24 cellular contexts compared by ENCODE assay signal in the genomic region with DNA sequence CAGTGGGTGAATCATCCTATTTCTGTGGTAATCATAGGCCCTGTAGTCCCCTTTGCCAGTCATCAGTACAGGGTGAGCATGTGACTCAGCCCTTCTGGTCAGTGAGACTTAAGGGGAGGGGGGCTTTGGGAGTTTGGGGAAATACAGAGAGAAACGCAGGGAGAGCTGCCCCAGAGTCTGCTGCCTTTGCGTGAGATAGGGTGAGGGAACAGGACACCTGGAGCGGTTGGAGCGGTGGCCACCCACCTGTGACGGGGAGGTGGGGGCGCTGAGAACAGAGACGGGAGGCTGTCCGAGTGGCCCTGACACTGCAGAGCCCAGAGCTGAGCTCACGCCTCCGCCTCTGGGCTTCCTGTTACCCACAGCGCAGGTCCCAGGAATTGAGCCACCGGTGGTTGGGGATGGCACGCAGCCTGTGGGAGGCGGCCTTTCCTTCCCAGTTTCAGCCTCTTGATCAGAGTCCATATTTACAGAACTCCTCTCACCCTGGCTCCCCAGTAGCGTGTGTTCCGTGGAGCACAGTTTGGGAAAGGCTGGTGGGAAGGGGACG.
DNase-seq lines count a peak whose midpoint lies in the region; ATAC-seq and TF ChIP-seq lines count a peak whose summit lies in the region.
"Had no signal": no experiment of that assay in that cellular context is flagged by ENCODE, and none has a peak within 500 bp of the region (broad histone marks: within the 10 kb centered on the region; RNA-seq: fewer than 3 reads in every experiment).

No MANE protein-coding gene starts in this region.

- POLR2A ChIA-PET in WTC11 (lab: Charles Lee) = no interaction called here

- no peaks in the 10 kb centered on the region for H3K36me3 ChIP-seq in upper lobe of right lung
- H3K36me3 ChIP-seq: gastrocnemius medialis, lower lobe of right lung, spleen, upper lobe of left lung had no signal

- CTCF ChIA-PET in WTC11 (lab: Charles Lee) = interaction anchor here (1.2 to 1.3 kb wide), 2 partner anchors 12 to 56 kb away, joined by 3 read pairs; no protein-coding TSS in a partner anchor

- H3K4me3 Mint-ChIP-seq in WTC11 = no peak overlapping the region
- H3K4me3 Mint-ChIP-seq: activated CD4-positive, alpha-beta memory T cell treated with anti-CD3 and anti-CD28 coated beads, Interleukin-2, amount 10 ng/mL, durations not matched to agents 7 days and 5 days; activated naive CD8-positive, alpha-beta T cell treated with anti-CD3 and anti-CD28 coated beads, Interleukin-2, amount 50 U/mL, for 24 hours; activated T-cell treated with anti-CD3 and anti-CD28 coated beads, Interleukin-2, amount 50 U/mL, for 72 hours; CD4-positive, alpha-beta T cell; naive B cell had no signal

- peak; percentile 71 for ATAC-seq in WTC11
- no peak for ATAC-seq in upper lobe of right lung
- ATAC-seq: A549; activated naive CD8-positive, alpha-beta T cell treated with anti-CD3 and anti-CD28 coated beads, Interleukin-2, amount 50 U/mL, for 24 hours; activated T-cell treated with anti-CD3 and anti-CD28 coated beads, Interleukin-2, amount 50 U/mL, for 72 hours; gastrocnemius medialis had no signal

- intact Hi-C loops in upper lobe of right lung (cut with DNase I) = no loop called here

- H3K36me3 Mint-ChIP-seq in WTC11 = no peaks in the 10 kb centered on the region
- H3K36me3 Mint-ChIP-seq: naive B cell had no signal

- H3K27me3 ChIP-seq in upper lobe of right lung = no peaks in the 10 kb centered on the region
- H3K27me3 ChIP-seq: gastrocnemius medialis, spleen, upper lobe of left lung had no signal

- in situ Hi-C loops in KBM-7 (cut with MboI; ENCODE audit: low pct_unique_long_range_greater_than_20kb, low sequenced_read_pairs) = no loop called here

- no peaks in the 10 kb centered on the region for H3K9me3 ChIP-seq in upper lobe of right lung
- H3K9me3 ChIP-seq: A549, gastrocnemius medialis, lower lobe of right lung, spleen, upper lobe of left lung had no signal

- TF ChIP-seq CTCF in WTC11 (IDR thresholded peaks at IDR 0.05) = no peak
- no peak for TF ChIP-seq CTCF in upper lobe of right lung (IDR thresholded peaks at IDR 0.05)

- H3K9me3 Mint-ChIP-seq in WTC11 = no peaks in the 10 kb centered on the region
- H3K9me3 Mint-ChIP-seq: activated CD4-positive, alpha-beta memory T cell treated with anti-CD3 and anti-CD28 coated beads, Interleukin-2, amount 10 ng/mL, durations not matched to agents 7 days and 5 days; activated naive CD8-positive, alpha-beta T cell treated with anti-CD3 and anti-CD28 coated beads, Interleukin-2, amount 50 U/mL, for 24 hours; activated T-cell treated with anti-CD3 and anti-CD28 coated beads, Interleukin-2, amount 50 U/mL, for 72 hours; CD4-positive, alpha-beta T cell; naive B cell had no signal

- H3K27ac ChIP-seq in upper lobe of right lung = no peak overlapping the region
- H3K27ac ChIP-seq: A549, gastrocnemius medialis, lower lobe of right lung, PC-9, spleen, upper lobe of left lung had no signal

- DNase-seq in A172 (ENCODE audit: low spot score) (peak; percentile 67), HS-5 (ENCODE audit: low read depth) (peak; percentile 13), WTC11 (ENCODE audit: low spot score) (no peak), kidney tubule cell (ENCODE audit: low spot score) (peak; percentile 58), KBM-7 (no peak), GM19240 (ENCODE audit: insufficient read length, low spot score) (no peak), upper lobe of right lung (no peak), NCI-H146 treated with DMSO at 0.1 percent for 48 hours (lab: John Stamatoyannopoulos, UW; ENCODE audit: unreplicated experiment) (no peak)
- DNase-seq: activated CD4-positive, alpha-beta memory T cell treated with anti-CD3 and anti-CD28 coated beads, Interleukin-2, amount 10 ng/mL, durations not matched to agents 7 days and 5 days; activated naive CD8-positive, alpha-beta T cell treated with anti-CD3 and anti-CD28 coated beads, Interleukin-2, amount 50 U/mL, for 24 hours; activated T-cell treated with anti-CD3 and anti-CD28 coated beads, Interleukin-2, amount 50 U/mL, for 72 hours; CD4-positive, alpha-beta T cell; cerebellar nuclear complex; DND-41; gastrocnemius medialis; lower lobe of right lung; naive B cell; NCI-H1930; NCI-H524; PC-9; spleen; stimulated activated naive CD4-positive, alpha-beta T cell had no signal

- peaks cover 26% of the 10 kb centered on the region for H3K4me1 Mint-ChIP-seq in WTC11
- H3K4me1 Mint-ChIP-seq: activated CD4-positive, alpha-beta memory T cell treated with anti-CD3 and anti-CD28 coated beads, Interleukin-2, amount 10 ng/mL, durations not matched to agents 7 days and 5 days; activated naive CD8-positive, alpha-beta T cell treated with anti-CD3 and anti-CD28 coated beads, Interleukin-2, amount 50 U/mL, for 24 hours; naive B cell had no signal

- no peaks in the 10 kb centered on the region for H3K4me1 ChIP-seq in upper lobe of right lung
- H3K4me1 ChIP-seq: A549, gastrocnemius medialis, lower lobe of right lung, spleen, upper lobe of left lung had no signal

- H3K27ac Mint-ChIP-seq in WTC11 = no peak overlapping the region
- H3K27ac Mint-ChIP-seq: activated CD4-positive, alpha-beta memory T cell treated with anti-CD3 and anti-CD28 coated beads, Interleukin-2, amount 10 ng/mL, durations not matched to agents 7 days and 5 days; activated naive CD8-positive, alpha-beta T cell treated with anti-CD3 and anti-CD28 coated beads, Interleukin-2, amount 50 U/mL, for 24 hours; activated T-cell treated with anti-CD3 and anti-CD28 coated beads, Interleukin-2, amount 50 U/mL, for 72 hours; CD4-positive, alpha-beta T cell; naive B cell had no signal

- H3K4me3 ChIP-seq in upper lobe of right lung = no peak overlapping the region
- H3K4me3 ChIP-seq: A549, gastrocnemius medialis, lower lobe of right lung, PC-9, spleen, upper lobe of left lung had no signal

- no peaks in the 10 kb centered on the region for H3K27me3 Mint-ChIP-seq in WTC11 (ENCODE audit: low read depth)
- H3K27me3 Mint-ChIP-seq: activated naive CD8-positive, alpha-beta T cell treated with anti-CD3 and anti-CD28 coated beads, Interleukin-2, amount 50 U/mL, for 24 hours; CD4-positive, alpha-beta T cell had no signal

TF ChIP-seq in WTC11, 78 proteins besides CTCF, POLR2A, EP300 and RAD21:
- TF ChIP-seq TEAD4 (CRISPR knock-in tag; IDR thresholded peaks at IDR 0.05) (no peak), GABPB1 (CRISPR knock-in tag; IDR thresholded peaks at IDR 0.05) (no peak)

Comparison
In these comparisons a context has a peak if more than half of its experiments do, and no peak if none do; other contexts are left out.
1. DNase-seq: peak in A172 (single experiment), HS-5 (single experiment) and kidney tubule cell (single experiment); none in WTC11 (single experiment), KBM-7 (single experiment), GM19240 (single experiment), upper lobe of right lung (single experiment) and NCI-H146 treated with DMSO at 0.1 percent for 48 hours (single experiment).